In the genomic region with DNA sequence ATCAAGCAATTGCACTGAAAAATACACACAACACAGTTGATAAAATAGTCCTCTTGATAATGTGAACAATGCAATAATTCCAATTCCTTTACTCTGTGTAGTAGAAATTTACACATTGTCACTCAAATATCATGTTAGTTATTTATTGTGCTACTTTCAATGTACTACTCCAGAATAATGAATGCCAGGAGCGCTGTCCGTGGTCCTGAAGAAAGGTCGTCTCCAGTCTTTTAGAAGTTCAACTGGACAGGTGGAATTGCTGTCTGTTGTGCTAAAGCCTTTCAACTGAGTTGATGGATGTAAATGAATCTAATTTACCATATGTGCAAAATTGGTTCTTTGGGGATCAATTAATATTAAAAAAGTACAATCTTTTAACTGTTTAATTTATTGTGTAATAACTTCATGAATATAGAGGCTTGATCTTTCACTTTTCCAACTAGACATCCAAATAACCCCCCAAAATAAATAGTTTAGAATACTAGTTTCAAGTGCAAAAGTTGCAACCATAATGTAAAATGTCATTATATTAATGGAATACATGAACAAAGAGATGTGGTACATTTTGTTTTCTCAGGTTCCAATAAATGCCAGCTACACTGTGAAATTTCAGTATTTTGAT, we compare ENCODE assay signal across 9 cellular contexts.
DNase-seq lines count a peak whose midpoint lies in the region; ATAC-seq and TF ChIP-seq lines count a peak whose summit lies in the region.
"Had no signal": no experiment of that assay in that cellular context is flagged by ENCODE, and none has a peak within 500 bp of the region (broad histone marks: within the 10 kb centered on the region; RNA-seq: fewer than 3 reads in every experiment).

No MANE protein-coding gene starts in this region.

- TF ChIP-seq CTCF in choroid plexus epithelial cell (conservative IDR thresholded peaks at IDR 0.05; ENCODE audit: low read depth, low read length) (no peak), nephron progenitor cell (IDR thresholded peaks at IDR 0.05) (no peak)

- no peaks in the 10 kb centered on the region for H3K9me3 Mint-ChIP-seq in nephron progenitor cell

- peaks cover 79% of the 10 kb centered on the region for H3K27me3 Mint-ChIP-seq in nephron progenitor cell (ENCODE audit: low read depth, poor library complexity)

- no peak overlapping the region for H3K4me3 Mint-ChIP-seq in nephron progenitor cell

- no peak overlapping the region for H3K4me3 ChIP-seq in choroid plexus epithelial cell (ENCODE audit: low read depth, low read length)

- ATAC-seq in GM21526 (IDR thresholded peaks at IDR 0.05; ENCODE audit: low FRiP score, unreplicated experiment) (no peak), GM21367 (IDR thresholded peaks at IDR 0.05; ENCODE audit: unreplicated experiment) (no peak)
- ATAC-seq: Panc1 had no signal

- DNase-seq in activated CD4-positive, alpha-beta T cell treated with anti-CD3 and anti-CD28 coated beads for 48 hours: peak; percentile 53
- no peak for DNase-seq in activated CD4-positive, alpha-beta T cell treated with anti-CD3 and anti-CD28 coated beads, Interleukin-2, amount 50 U/mL, for 4 hours
- peak; percentile 83 for DNase-seq in OCI-M1 (lab: John Stamatoyannopoulos, UW)
- DNase-seq in choroid plexus epithelial cell (ENCODE audit: low read depth): peak; percentile 70
- DNase-seq in nephron progenitor cell: peak; percentile 94
- no peak for DNase-seq in NCI-H1092 treated with DMSO at 0.1 percent for 48 hours (lab: John Stamatoyannopoulos, UW)

- H3K36me3 Mint-ChIP-seq in nephron progenitor cell (ENCODE audit: low read depth): no peaks in the 10 kb centered on the region

- H3K4me1 Mint-ChIP-seq in nephron progenitor cell: peaks cover 59% of the 10 kb centered on the region

- no peak overlapping the region for H3K27ac Mint-ChIP-seq in nephron progenitor cell

Comparison
In these comparisons a context has a peak if more than half of its experiments do, and no peak if none do; other contexts are left out.
1. DNase-seq: peak in activated CD4-positive, alpha-beta T cell treated with anti-CD3 and anti-CD28 coated beads for 48 hours (single experiment), OCI-M1 (single experiment), choroid plexus epithelial cell (single experiment) and nephron progenitor cell (single experiment); none in activated CD4-positive, alpha-beta T cell treated with anti-CD3 and anti-CD28 coated beads, Interleukin-2, amount 50 U/mL, for 4 hours (0 of 2) and NCI-H1092 treated with DMSO at 0.1 percent for 48 hours (single experiment).